In genomic region chr15:60766391-60767128, GRCh38 we compare ENCODE assay signal across 22 cellular contexts.
A peak's percentile ranks its signal among the peaks of the same experiment; 100 is the strongest.
DNase-seq lines count a peak whose midpoint lies in the region; ATAC-seq and TF ChIP-seq lines count a peak whose summit lies in the region.
"Had no signal": no experiment of that assay in that cellular context is flagged by ENCODE, and none has a peak within 500 bp of the region (broad histone marks: within the 10 kb centered on the region; RNA-seq: fewer than 3 reads in every experiment).

No MANE protein-coding gene starts in this region.

- H3K9ac ChIP-seq in SK-N-SH = no peak overlapping the region

- TF ChIP-seq EP300 in SK-N-SH (IDR thresholded peaks at IDR 0.05; ENCODE audit: borderline replicate concordance in 1 of 2, low read depth in 1 of 2, low read length in 1 of 2) = peak in 1 of 2 experiments; percentile 82; a peak in 2 of 4 replicates

- 65% methylated on average over 7 of the region's 7 CpGs for WGBS in SK-N-SH (ENCODE audit: low lambda C conversion rate)

- CTCF ChIA-PET in SK-N-SH (lab: Yijun Ruan, JAX) = no interaction called here
- CTCF ChIA-PET in CD4-positive, alpha-beta memory T cell (lab: Charles Lee; ENCODE audit: partially characterized antibody) = interaction anchor here (2.2 kb wide), 1 partner anchor 21 kb away, joined by 15 read pairs; no protein-coding TSS in a partner anchor
- CTCF ChIA-PET in WTC11 (lab: Charles Lee) = interaction anchor here (0.6 to 2.4 kb wide), 4 partner anchors 15 to 401 kb away, joined by 3 to 17 read pairs (median 5); no protein-coding TSS in a partner anchor

- no peaks in the 10 kb centered on the region for H4K20me1 ChIP-seq in SK-N-SH (ENCODE audit: insufficient read depth)

- no peaks in the 10 kb centered on the region for H3F3A ChIP-seq in SK-N-SH (replicated peaks; ENCODE audit: insufficient read depth)

- H3K27ac Mint-ChIP-seq in CD4-positive, alpha-beta memory T cell = peak overlapping the region in 5 of 7 donors; percentile 3 to 25 (median 12)
- no peak overlapping the region for H3K27ac Mint-ChIP-seq in WTC11
- H3K27ac Mint-ChIP-seq: B cell; CD4-positive, alpha-beta T cell; H9; IgD-negative memory B cell had no signal

- no peaks in the 10 kb centered on the region for H3K27me3 Mint-ChIP-seq in CD4-positive, alpha-beta memory T cell
- H3K27me3 Mint-ChIP-seq in WTC11 (ENCODE audit: low read depth) = peaks cover 28% of the 10 kb centered on the region
- H3K27me3 Mint-ChIP-seq: CD4-positive, alpha-beta T cell had no signal

- peaks cover 24 to 50% (median 29%) of the 10 kb centered on the region in 4 donors for H3K4me1 Mint-ChIP-seq in CD4-positive, alpha-beta memory T cell
- H3K4me1 Mint-ChIP-seq in WTC11 = peaks cover 48% of the 10 kb centered on the region
- H3K4me1 Mint-ChIP-seq: B cell, IgD-negative memory B cell had no signal

- ATAC-seq in SK-N-SH treated with all-trans-retinoic acid at 6 μM for 48 hours (no peak), WTC11 (peak; percentile 43), HG03439 (IDR thresholded peaks at IDR 0.05; ENCODE audit: unreplicated experiment) (no peak)
- ATAC-seq: Panc1 had no signal

- peaks cover 14 to 30% of the 10 kb centered on the region in 2 donors for H3K36me3 Mint-ChIP-seq in CD4-positive, alpha-beta memory T cell
- no peaks in the 10 kb centered on the region for H3K36me3 Mint-ChIP-seq in WTC11

- TF ChIP-seq CTCF in SK-N-SH (IDR thresholded peaks at IDR 0.05) (no peak), WTC11 (IDR thresholded peaks at IDR 0.05) (no peak)

- no peak overlapping the region for H3K4me2 ChIP-seq in SK-N-SH

- H2AFZ ChIP-seq in SK-N-SH (ENCODE audit: low read depth) = no peak overlapping the region

- intact Hi-C loops in CD4-positive, alpha-beta memory T cell (cut with micrococcal nuclease) = no loop called here

- H3K27me3 ChIP-seq in SK-N-SH (ENCODE audit: insufficient read depth) = no peaks in the 10 kb centered on the region
- H3K27me3 ChIP-seq in CD4-positive, alpha-beta memory T cell (ENCODE audit: insufficient read depth, low read length) = no peaks in the 10 kb centered on the region
- H3K27me3 ChIP-seq: SJCRH30 had no signal

- H3K9me3 ChIP-seq in SK-N-SH = no peaks in the 10 kb centered on the region
- no peaks in the 10 kb centered on the region for H3K9me3 ChIP-seq in CD4-positive, alpha-beta memory T cell (ENCODE audit: control insufficient read depth in 1 of 2, low read length in 2 of 2)
- H3K9me3 ChIP-seq: SJCRH30 had no signal

- peak overlapping the region in 1 of 8 donors; percentile 10 for H3K4me3 Mint-ChIP-seq in CD4-positive, alpha-beta memory T cell
- no peak overlapping the region for H3K4me3 Mint-ChIP-seq in WTC11
- H3K4me3 Mint-ChIP-seq: B cell; CD4-positive, alpha-beta T cell; H9; IgD-negative memory B cell had no signal

- peak; percentile 22; the same call in 1 of the 2 replicates for TF ChIP-seq RAD21 in SK-N-SH (IDR thresholded peaks at IDR 0.05; ENCODE audit: low read length)

- H3K36me3 ChIP-seq in SK-N-SH (replicated peaks in 1 of 2; ENCODE audit: control insufficient read depth in 1 of 2, insufficient read depth in 2 of 2, low read length in 1 of 2) = no peaks in the 10 kb centered on the region
- no peaks in the 10 kb centered on the region for H3K36me3 ChIP-seq in CD4-positive, alpha-beta memory T cell (ENCODE audit: insufficient read depth, low read length)
- H3K36me3 ChIP-seq: SJCRH30 had no signal

- no peak overlapping the region for H3K4me3 ChIP-seq in SK-N-SH (ENCODE audit: low read depth in 2 of 2, low read length in 1 of 2)
- H3K4me3 ChIP-seq in CD4-positive, alpha-beta memory T cell (ENCODE audit: low read length in 2 of 2) = no peak overlapping the region
- H3K4me3 ChIP-seq: SJCRH30 had no signal

- H3K4me1 ChIP-seq in SK-N-SH (ENCODE audit: control insufficient read depth in 1 of 2, insufficient read depth in 2 of 2, low read depth in 1 of 2, low read length in 1 of 2) = peaks cover 0 to 23% of the 10 kb centered on the region in 2 experiments; a peak in 2 of 4 replicates
- peaks cover 14% of the 10 kb centered on the region for H3K4me1 ChIP-seq in CD4-positive, alpha-beta memory T cell (ENCODE audit: insufficient read depth, low read length)

- POLR2A ChIA-PET in SK-N-SH (lab: Yijun Ruan, JAX) = no interaction called here
- POLR2A ChIA-PET in CD4-positive, alpha-beta memory T cell (lab: Charles Lee; ENCODE audit: partially characterized antibody) = interaction anchor here (1.2 kb wide), 1 partner anchor 78 kb away, joined by 3 read pairs; no protein-coding TSS in a partner anchor
- POLR2A ChIA-PET in WTC11 (lab: Charles Lee) = interaction anchor here (0.7 kb wide), 1 partner anchor 41 kb away, joined by 3 read pairs; no protein-coding TSS in a partner anchor

- DNase-seq in SK-N-SH = peak; percentile 47
- DNase-seq in CD4-positive, alpha-beta memory T cell = no peak
- no peak for DNase-seq in WTC11 (ENCODE audit: low spot score)
- DNase-seq in myocyte (ENCODE audit: low read depth) = peak; percentile 32
- DNase-seq in NOMO-1 (lab: John Stamatoyannopoulos, UW; ENCODE audit: unreplicated experiment in 2 of 2) = no peak
- DNase-seq in NCI-H1436 (lab: John Stamatoyannopoulos, UW) = no peak
- DNase-seq: 8988T; CD4-positive, alpha-beta T cell; DMS153; GF-D8; H9; Kasumi-1; NCI-H1092 treated with DMSO at 0.1 percent for 48 hours; NCI-H187 treated with DMSO at 0.1 percent for 48 hours; NCI-H345; NCI-H526; SJCRH30 had no signal

- no peaks in the 10 kb centered on the region for H3K9me2 ChIP-seq in SK-N-SH

- H3K27ac ChIP-seq in SK-N-SH (ENCODE audit: low read depth in 2 of 2, low read length in 1 of 2) = peak overlapping the region in 1 of 2 experiments; percentile 40; a peak in 1 of 4 replicates
- no peak overlapping the region for H3K27ac ChIP-seq in CD4-positive, alpha-beta memory T cell (ENCODE audit: low read depth, low read length)
- H3K27ac ChIP-seq: SJCRH30 had no signal

- H3K9me3 Mint-ChIP-seq in CD4-positive, alpha-beta memory T cell = peaks cover 3 to 24% (median 18%) of the 10 kb centered on the region in 8 donors
- no peaks in the 10 kb centered on the region for H3K9me3 Mint-ChIP-seq in WTC11
- H3K9me3 Mint-ChIP-seq: H9 had no signal

- H3K79me2 ChIP-seq in SK-N-SH (ENCODE audit: insufficient read depth) = no peaks in the 10 kb centered on the region

TF ChIP-seq in SK-N-SH, 30 proteins besides CTCF, POLR2A, EP300 and RAD21:
- TF ChIP-seq GATA2 (CRISPR knock-in tag; IDR thresholded peaks at IDR 0.05) (peak; percentile 90), MXI1 (IDR thresholded peaks at IDR 0.05; ENCODE audit: low read depth, low read length) (0 out of 2 replicates have a peak, but pooled peaks have one; percentile 18), MAX (IDR thresholded peaks at IDR 0.05; ENCODE audit: low read depth) (no peak), MEF2A (IDR thresholded peaks at IDR 0.05; ENCODE audit: borderline replicate concordance, low read depth) (no peak), FOXJ3 (CRISPR knock-in tag; IDR thresholded peaks at IDR 0.05) (peak; percentile 58; the same call in 1 of the 2 replicates), CHD2 (IDR thresholded peaks at IDR 0.05; ENCODE audit: low read length, partially characterized antibody) (peak; percentile 14), RCOR1 (IDR thresholded peaks at IDR 0.05; ENCODE audit: low read length) (peak; percentile 37; the same call in 1 of the 2 replicates)

TF ChIP-seq in SK-N-SH treated with all-trans-retinoic acid at 6 μM for 48 hours, 23 proteins besides CTCF, POLR2A, EP300 and RAD21 (continues in another document):
- no peak for TF ChIP-seq GLIS3 (CRISPR knock-in tag; IDR thresholded peaks at IDR 0.05)
- TF ChIP-seq, protein P1, sequence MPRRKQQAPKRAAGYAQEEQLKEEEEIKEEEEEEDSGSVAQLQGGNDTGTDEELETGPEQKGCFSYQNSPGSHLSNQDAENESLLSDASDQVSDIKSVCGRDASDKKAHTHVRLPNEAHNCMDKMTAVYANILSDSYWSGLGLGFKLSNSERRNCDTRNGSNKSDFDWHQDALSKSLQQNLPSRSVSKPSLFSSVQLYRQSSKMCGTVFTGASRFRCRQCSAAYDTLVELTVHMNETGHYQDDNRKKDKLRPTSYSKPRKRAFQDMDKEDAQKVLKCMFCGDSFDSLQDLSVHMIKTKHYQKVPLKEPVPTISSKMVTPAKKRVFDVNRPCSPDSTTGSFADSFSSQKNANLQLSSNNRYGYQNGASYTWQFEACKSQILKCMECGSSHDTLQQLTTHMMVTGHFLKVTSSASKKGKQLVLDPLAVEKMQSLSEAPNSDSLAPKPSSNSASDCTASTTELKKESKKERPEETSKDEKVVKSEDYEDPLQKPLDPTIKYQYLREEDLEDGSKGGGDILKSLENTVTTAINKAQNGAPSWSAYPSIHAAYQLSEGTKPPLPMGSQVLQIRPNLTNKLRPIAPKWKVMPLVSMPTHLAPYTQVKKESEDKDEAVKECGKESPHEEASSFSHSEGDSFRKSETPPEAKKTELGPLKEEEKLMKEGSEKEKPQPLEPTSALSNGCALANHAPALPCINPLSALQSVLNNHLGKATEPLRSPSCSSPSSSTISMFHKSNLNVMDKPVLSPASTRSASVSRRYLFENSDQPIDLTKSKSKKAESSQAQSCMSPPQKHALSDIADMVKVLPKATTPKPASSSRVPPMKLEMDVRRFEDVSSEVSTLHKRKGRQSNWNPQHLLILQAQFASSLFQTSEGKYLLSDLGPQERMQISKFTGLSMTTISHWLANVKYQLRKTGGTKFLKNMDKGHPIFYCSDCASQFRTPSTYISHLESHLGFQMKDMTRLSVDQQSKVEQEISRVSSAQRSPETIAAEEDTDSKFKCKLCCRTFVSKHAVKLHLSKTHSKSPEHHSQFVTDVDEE (CRISPR knock-in tag; IDR thresholded peaks at IDR 0.05) = no peak

TF ChIP-seq in WTC11, 78 proteins besides CTCF, POLR2A, EP300 and RAD21 (continues in another document):
- no peak for TF ChIP-seq STAT6 (CRISPR knock-in tag; conservative IDR thresholded peaks at IDR 0.05; ENCODE audit: low read depth)
- no peak for TF ChIP-seq CREB1 (CRISPR knock-in tag; IDR thresholded peaks at IDR 0.05)

Comparison
In these comparisons a context has a peak if more than half of its experiments do, and no peak if none do; other contexts are left out.
1. DNase-seq: peak in SK-N-SH (single experiment) and myocyte (single experiment); none in CD4-positive, alpha-beta memory T cell (0 of 5), WTC11 (single experiment), NOMO-1 (0 of 2) and NCI-H1436 (single experiment).
2. Of the 6 proteins assayed by ChIP-seq in both WTC11 and SK-N-SH: peak only in WTC11: none; only in SK-N-SH: FOXJ3; in both: none; in neither: 5.